In the genomic region with DNA sequence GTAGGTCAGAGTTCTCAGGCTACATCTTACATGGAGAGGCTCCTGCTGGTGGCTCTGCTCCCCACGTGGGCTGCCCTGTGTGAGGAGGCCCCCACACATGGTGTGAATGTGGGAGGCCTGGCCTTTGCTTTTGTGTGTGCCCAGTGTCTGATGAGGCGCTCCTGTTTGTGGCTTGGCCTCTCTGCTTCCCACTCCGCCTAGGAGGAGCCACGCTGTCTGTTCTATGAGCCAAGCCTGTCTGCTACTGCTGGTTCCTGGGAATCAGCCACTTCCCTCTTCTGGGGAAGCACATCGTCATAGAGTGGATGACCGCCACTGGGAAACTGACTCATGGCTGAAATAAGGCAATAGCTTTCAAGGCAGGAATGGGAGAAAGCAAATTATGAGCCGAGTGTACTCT, we compare ENCODE assay signal across 12 cellular contexts.
A peak's percentile ranks its signal among the peaks of the same experiment; 100 is the strongest.
DNase-seq lines count a peak whose midpoint lies in the region; ATAC-seq and TF ChIP-seq lines count a peak whose summit lies in the region.
"Had no signal": no experiment of that assay in that cellular context is flagged by ENCODE, and none has a peak within 500 bp of the region (broad histone marks: within the 10 kb centered on the region; RNA-seq: fewer than 3 reads in every experiment).

No MANE protein-coding gene starts in this region.

- H3K9ac ChIP-seq in SK-N-SH = no peak overlapping the region; the same call in 1 of the 2 replicates
- H3K9ac ChIP-seq in mammary epithelial cell (ENCODE audit: insufficient read depth, low read length) = no peak overlapping the region

- no peaks in the 10 kb centered on the region for H3K9me2 ChIP-seq in SK-N-SH

- H2AFZ ChIP-seq in SK-N-SH (ENCODE audit: low read depth) (no peak overlapping the region), mammary epithelial cell (ENCODE audit: low read depth, low read length) (no peak overlapping the region)

- H3K4me2 ChIP-seq in SK-N-SH (no peak overlapping the region), mammary epithelial cell (ENCODE audit: insufficient read depth, low read depth, low read length) (no peak overlapping the region)

- no peak overlapping the region for H3K4me3 ChIP-seq in SK-N-SH (ENCODE audit: low read depth in 2 of 2, low read length in 1 of 2)
- no peak overlapping the region for H3K4me3 ChIP-seq in mammary epithelial cell (replicated peaks in 1 of 3; ENCODE audit: insufficient read depth in 1 of 3, low read depth in 2 of 3, low read length in 3 of 3)
- H3K4me3 ChIP-seq in lower leg skin (ENCODE audit: low read depth, poor library complexity, severe bottlenecking) = no peak overlapping the region
- H3K4me3 ChIP-seq in upper lobe of right lung = no peak overlapping the region

- no peak for DNase-seq in SK-N-SH
- DNase-seq in mammary epithelial cell = peak; percentile 41
- peak; percentile 70 to 89 for DNase-seq in lower leg skin (ENCODE audit: low spot score in 2 of 2)
- DNase-seq in upper lobe of right lung = peak; percentile 74
- DNase-seq in KG1 (lab: John Stamatoyannopoulos, UW) = no peak
- DNase-seq in cerebellar nuclear complex (lab: John Stamatoyannopoulos, UW) = no peak
- DNase-seq in activated naive CD4-positive, alpha-beta T cell (lab: John Stamatoyannopoulos, UW) = no peak
- DNase-seq: 8988T; activated CD8-positive, alpha-beta memory T cell treated with anti-CD3 and anti-CD28 coated beads, Interleukin-2, amount 50 U/mL, for 4 hours; NCI-H1436 had no signal

- no peaks in the 10 kb centered on the region for H3F3A ChIP-seq in SK-N-SH (replicated peaks; ENCODE audit: insufficient read depth)

- POLR2A ChIA-PET in SK-N-SH (lab: Yijun Ruan, JAX) = no interaction called here

- TF ChIP-seq CTCF in SK-N-SH (IDR thresholded peaks at IDR 0.05) (no peak), mammary epithelial cell (conservative IDR thresholded peaks at IDR 0.05 in 1 of 2, IDR thresholded peaks at IDR 0.05 in 1 of 2; ENCODE audit: extremely low read depth in 1 of 2, insufficient read depth in 1 of 2, low read depth in 1 of 2, low read length in 2 of 2) (no peak), lower leg skin (IDR thresholded peaks at IDR 0.05) (no peak), upper lobe of right lung (IDR thresholded peaks at IDR 0.05) (no peak)

- H4K20me1 ChIP-seq in SK-N-SH (ENCODE audit: insufficient read depth) = no peaks in the 10 kb centered on the region
- no peaks in the 10 kb centered on the region for H4K20me1 ChIP-seq in mammary epithelial cell (ENCODE audit: insufficient read depth, low read length)

- H3K36me3 ChIP-seq in SK-N-SH (replicated peaks in 1 of 2; ENCODE audit: control insufficient read depth in 1 of 2, insufficient read depth in 2 of 2, low read length in 1 of 2) = no peaks in the 10 kb centered on the region
- H3K36me3 ChIP-seq in mammary epithelial cell (ENCODE audit: insufficient read depth, low read length) = no peaks in the 10 kb centered on the region
- no peaks in the 10 kb centered on the region for H3K36me3 ChIP-seq in upper lobe of right lung

- H3K27me3 ChIP-seq in SK-N-SH (ENCODE audit: insufficient read depth) = no peaks in the 10 kb centered on the region
- H3K27me3 ChIP-seq in mammary epithelial cell (ENCODE audit: insufficient read depth, low read length) = no peaks in the 10 kb centered on the region
- no peaks in the 10 kb centered on the region for H3K27me3 ChIP-seq in upper lobe of right lung

- no peaks in the 10 kb centered on the region for H3K79me2 ChIP-seq in SK-N-SH (ENCODE audit: insufficient read depth)
- no peaks in the 10 kb centered on the region for H3K79me2 ChIP-seq in mammary epithelial cell (ENCODE audit: insufficient read depth, low read length)

- H3K4me1 ChIP-seq in SK-N-SH (ENCODE audit: control insufficient read depth in 1 of 2, insufficient read depth in 2 of 2, low read depth in 1 of 2, low read length in 1 of 2) (no peaks in the 10 kb centered on the region), mammary epithelial cell (ENCODE audit: insufficient read depth, low read length) (no peaks in the 10 kb centered on the region), upper lobe of right lung (no peaks in the 10 kb centered on the region)

- in situ Hi-C loops in mammary epithelial cell (cut with MboI; ENCODE audit: low sequenced_read_pairs in 2 of 2) = no loop called here

- H3K27ac ChIP-seq in SK-N-SH (ENCODE audit: low read depth in 2 of 2, low read length in 1 of 2) (peak overlapping the region in 1 of 2 experiments; percentile 40; a peak in 1 of 4 replicates), mammary epithelial cell (ENCODE audit: insufficient read depth, low read depth, low read length) (no peak overlapping the region), upper lobe of right lung (no peak overlapping the region)

- no peak for TF ChIP-seq POLR2A in lower leg skin (IDR thresholded peaks at IDR 0.05)

- TF ChIP-seq EP300 in SK-N-SH (IDR thresholded peaks at IDR 0.05; ENCODE audit: borderline replicate concordance in 1 of 2, low read depth in 1 of 2, low read length in 1 of 2) = no peak

- dilution Hi-C loops in mammary epithelial cell (cut with HindIII; ENCODE audit: low sequenced_read_pairs) = no loop called here

- peak; percentile 31; the same call in 2 of the 3 replicates for ATAC-seq in SK-N-SH treated with all-trans-retinoic acid at 6 μM for 48 hours
- peak; percentile 98 for ATAC-seq in upper lobe of right lung
- ATAC-seq: stimulated activated effector memory CD8-positive, alpha-beta T cell treated with anti-CD3 and anti-CD28 coated beads, Interleukin-12 subunit alpha, Interleukin-12 subunit beta, amount 100 ng/mL, for 72 hours had no signal

- H3K9me3 ChIP-seq in SK-N-SH (no peaks in the 10 kb centered on the region), mammary epithelial cell (replicated peaks; ENCODE audit: insufficient read depth, low read length) (no peaks in the 10 kb centered on the region), upper lobe of right lung (no peaks in the 10 kb centered on the region)

- TF ChIP-seq RAD21 in SK-N-SH (IDR thresholded peaks at IDR 0.05; ENCODE audit: low read length) = no peak

- CTCF ChIA-PET in SK-N-SH (lab: Yijun Ruan, JAX) = no interaction called here
- CTCF ChIA-PET in mammary epithelial cell (lab: Charles Lee; ENCODE audit: low non-redundant PET) = no interaction called here

- intact Hi-C loops in mammary epithelial cell (cut with micrococcal nuclease) (no loop called here), lower leg skin (cut with DNase I; ENCODE audit: low total_unique reads) (no loop called here), upper lobe of right lung (cut with DNase I) (no loop called here)

- WGBS in SK-N-SH (ENCODE audit: low lambda C conversion rate) = 11% methylated on average over 2 of the region's 7 CpGs
- 80% methylated on average over 7 of the region's 7 CpGs for WGBS in mammary epithelial cell (ENCODE audit: low coverage, missing lambda C conversion rate)
- 53 to 56% methylated on average over 7 of the region's 7 CpGs for WGBS in lower leg skin, 2 donors

- BruUV-seq in mammary epithelial cell (replicated peaks; lab: Mats Ljungman, UMichigan) = no TSS peak

TF ChIP-seq in SK-N-SH treated with all-trans-retinoic acid at 6 μM for 48 hours, 23 proteins besides CTCF, POLR2A, EP300 and RAD21:
- TF ChIP-seq ZNF565 (CRISPR knock-in tag; conservative IDR thresholded peaks at IDR 0.05; ENCODE audit: low read depth) = no peak
- TF ChIP-seq TCF4 (CRISPR knock-in tag; IDR thresholded peaks at IDR 0.05; ENCODE audit: borderline replicate concordance) = no peak
- TF ChIP-seq ZNF70 (CRISPR knock-in tag; IDR thresholded peaks at IDR 0.05) = no peak
- TF ChIP-seq BACH2 (CRISPR knock-in tag; IDR thresholded peaks at IDR 0.05; ENCODE audit: borderline replicate concordance) = no peak
- TF ChIP-seq GLIS3 (CRISPR knock-in tag; IDR thresholded peaks at IDR 0.05) = no peak
- no peak for TF ChIP-seq TOX (CRISPR knock-in tag; IDR thresholded peaks at IDR 0.05; ENCODE audit: borderline replicate concordance)

TF ChIP-seq in SK-N-SH, 30 proteins besides CTCF, POLR2A, EP300 and RAD21 (continues in another document):
- no peak for TF ChIP-seq TAF1 (IDR thresholded peaks at IDR 0.05; ENCODE audit: borderline replicate concordance, low read depth, low read length)
- TF ChIP-seq, protein P1, sequence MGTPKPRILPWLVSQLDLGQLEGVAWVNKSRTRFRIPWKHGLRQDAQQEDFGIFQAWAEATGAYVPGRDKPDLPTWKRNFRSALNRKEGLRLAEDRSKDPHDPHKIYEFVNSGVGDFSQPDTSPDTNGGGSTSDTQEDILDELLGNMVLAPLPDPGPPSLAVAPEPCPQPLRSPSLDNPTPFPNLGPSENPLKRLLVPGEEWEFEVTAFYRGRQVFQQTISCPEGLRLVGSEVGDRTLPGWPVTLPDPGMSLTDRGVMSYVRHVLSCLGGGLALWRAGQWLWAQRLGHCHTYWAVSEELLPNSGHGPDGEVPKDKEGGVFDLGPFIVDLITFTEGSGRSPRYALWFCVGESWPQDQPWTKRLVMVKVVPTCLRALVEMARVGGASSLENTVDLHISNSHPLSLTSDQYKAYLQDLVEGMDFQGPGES (IDR thresholded peaks at IDR 0.05; ENCODE audit: low read depth, low read length) = no peak
- no peak for TF ChIP-seq SIN3A (IDR thresholded peaks at IDR 0.05; ENCODE audit: borderline replicate concordance, low read depth, low read length)
- TF ChIP-seq NRF1 (IDR thresholded peaks at IDR 0.05; ENCODE audit: low read depth, low read length) = no peak
- TF ChIP-seq, protein P2, sequence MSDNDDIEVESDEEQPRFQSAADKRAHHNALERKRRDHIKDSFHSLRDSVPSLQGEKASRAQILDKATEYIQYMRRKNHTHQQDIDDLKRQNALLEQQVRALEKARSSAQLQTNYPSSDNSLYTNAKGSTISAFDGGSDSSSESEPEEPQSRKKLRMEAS (IDR thresholded peaks at IDR 0.05; ENCODE audit: low read depth) = no peak
- TF ChIP-seq MEF2A (IDR thresholded peaks at IDR 0.05; ENCODE audit: borderline replicate concordance, low read depth) = no peak

Comparison
In these comparisons a context has a peak if more than half of its experiments do, and no peak if none do; other contexts are left out.
1. DNase-seq: peak in mammary epithelial cell (single experiment), lower leg skin (2 of 2) and upper lobe of right lung (single experiment); none in SK-N-SH (single experiment), KG1 (single experiment), cerebellar nuclear complex (0 of 2) and activated naive CD4-positive, alpha-beta T cell (0 of 4).